Comparison of ENCODE assay signal across 11 cellular contexts in genomic region chr1:181101581-181102226, GRCh38. TPM values are rescaled to one million over a fixed set of nuclear protein-coding genes. Genes with fewer than 3 reads are reported as not detected.
A peak's percentile ranks its signal among the peaks of the same experiment; 100 is the strongest.
DNase-seq lines count a peak whose midpoint lies in the region; ATAC-seq, FAIRE-seq and TF ChIP-seq lines count a peak whose summit lies in the region.
"Had no signal": no experiment of that assay in that cellular context is flagged by ENCODE, and none has a peak within 500 bp of the region (broad histone marks: within the 10 kb centered on the region; RNA-seq: fewer than 3 reads in every experiment).

No MANE protein-coding gene starts in this region.

- no peak for TF ChIP-seq CTCF in astrocyte (IDR thresholded peaks at IDR 0.05; ENCODE audit: insufficient read depth, low read depth, low read length)

- peaks cover 76% of the 10 kb centered on the region for H3K4me1 Mint-ChIP-seq in astrocyte (ENCODE audit: low read depth, unreplicated experiment)

- H3K27ac ChIP-seq in astrocyte (ENCODE audit: low read depth, low read length) (peak overlapping the region; percentile 64), mesodermal cell (ENCODE audit: low read depth, low read length, severe bottlenecking) (peak overlapping the region; percentile 94)
- H3K27ac ChIP-seq: thyroid gland had no signal

- peak overlapping the region; percentile 98 for H3K27ac Mint-ChIP-seq in astrocyte (ENCODE audit: unreplicated experiment)

- DNase-seq in GM03348 (ENCODE audit: low spot score) (peak; percentile 44), NCI-H2107 (lab: John Stamatoyannopoulos, UW) (peak; percentile 81), astrocyte (ENCODE audit: low read depth) (peak; percentile 75)
- no peak for DNase-seq in stimulated activated CD4-positive, alpha-beta T cell treated with anti-CD3 and anti-CD28 coated beads, Interleukin-4, amount 100 ng/mL, for 4 hours
- no peak for DNase-seq in activated CD4-positive, alpha-beta T cell treated with anti-CD3 and anti-CD28 coated beads, Interleukin-2, amount 50 U/mL, for 4 hours
- DNase-seq: aorta, NCI-H1694 treated with DMSO at 0.1 percent for 48 hours, thyroid gland had no signal

- H3K9ac ChIP-seq in astrocyte (ENCODE audit: low read length) = peak overlapping the region; percentile 23

- H3K36me3 Mint-ChIP-seq in astrocyte (ENCODE audit: low read depth, unreplicated experiment) = no peaks in the 10 kb centered on the region

- H2AFZ ChIP-seq in astrocyte (ENCODE audit: low read depth, low read length) = peak overlapping the region; percentile 6

- H3K4me1 ChIP-seq in astrocyte (ENCODE audit: insufficient read depth, low read length) (peaks cover 62% of the 10 kb centered on the region), mesodermal cell (ENCODE audit: control insufficient read depth, insufficient read depth, low read length, poor library complexity, severe bottlenecking) (peaks cover 76% of the 10 kb centered on the region)

- no peak for ATAC-seq in HG02610 (IDR thresholded peaks at IDR 0.05; ENCODE audit: unreplicated experiment)
- ATAC-seq in HG02759 (IDR thresholded peaks at IDR 0.05; ENCODE audit: unreplicated experiment) = no peak

- no peak for FAIRE-seq in astrocyte (lab: Jason Lieb, UNC)

- H3K36me3 ChIP-seq in astrocyte (ENCODE audit: insufficient read depth, low read length) (no peaks in the 10 kb centered on the region), mesodermal cell (ENCODE audit: control insufficient read depth, insufficient read depth, low read length) (no peaks in the 10 kb centered on the region)
- H3K36me3 ChIP-seq: thyroid gland had no signal

- no peaks in the 10 kb centered on the region for H3K9me3 ChIP-seq in astrocyte (ENCODE audit: insufficient read depth, low read depth, low read length)
- no peaks in the 10 kb centered on the region for H3K9me3 ChIP-seq in mesodermal cell (ENCODE audit: control insufficient read depth, low read length)
- H3K9me3 ChIP-seq: thyroid gland had no signal

- H3K4me3 ChIP-seq in astrocyte (ENCODE audit: insufficient read depth, low read depth, low read length) (no peak overlapping the region), mesodermal cell (ENCODE audit: extremely low read depth, insufficient read depth, low read length, poor library complexity, severe bottlenecking) (no peak overlapping the region)
- H3K4me3 ChIP-seq: thyroid gland had no signal

- H3K4me2 ChIP-seq in astrocyte (ENCODE audit: low read length) = peak overlapping the region; percentile 78

- WGBS in mesodermal cell (ENCODE audit: insufficient coverage in 2 of 2), 2 experiments = 0 to 6% methylated on average over 3 to 4 of the region's 9 CpGs

- H3K4me3 Mint-ChIP-seq in astrocyte (ENCODE audit: unreplicated experiment) = peak overlapping the region; percentile 58

- H3K27me3 Mint-ChIP-seq in astrocyte (ENCODE audit: low read depth, unreplicated experiment) = no peaks in the 10 kb centered on the region

- H4K20me1 ChIP-seq in astrocyte (ENCODE audit: insufficient read depth, low read length) = no peaks in the 10 kb centered on the region

- H3K27me3 ChIP-seq in astrocyte (ENCODE audit: insufficient read depth, low read length) = no peaks in the 10 kb centered on the region
- H3K27me3 ChIP-seq: thyroid gland had no signal

- H3K79me2 ChIP-seq in astrocyte (ENCODE audit: insufficient read depth, low read length) = no peaks in the 10 kb centered on the region

- H3K9me3 Mint-ChIP-seq in astrocyte (ENCODE audit: unreplicated experiment) = no peaks in the 10 kb centered on the region

RNA-seq across cellular contexts. Expression of gene IER5, which starts 13.2 kb away (rescaled TPM):
- total RNA-seq in astrocyte = 23.2 and 28.3 TPM in 2 replicates
- 11.9 TPM for polyA plus RNA-seq in mesodermal cell (2013, experiment 1 of 2)
- polyA plus RNA-seq in mesodermal cell (2013, experiment 2 of 2) = 8.5 TPM

Comparison
In these comparisons a context has a peak if more than half of its experiments do, and no peak if none do; other contexts are left out.
1. DNase-seq: peak in GM03348 (single experiment), NCI-H2107 (single experiment) and astrocyte (single experiment); none in stimulated activated CD4-positive, alpha-beta T cell treated with anti-CD3 and anti-CD28 coated beads, Interleukin-4, amount 100 ng/mL, for 4 hours (0 of 2) and activated CD4-positive, alpha-beta T cell treated with anti-CD3 and anti-CD28 coated beads, Interleukin-2, amount 50 U/mL, for 4 hours (0 of 2).